ENCODE assay signal across 9 cellular contexts in the genomic region with DNA sequence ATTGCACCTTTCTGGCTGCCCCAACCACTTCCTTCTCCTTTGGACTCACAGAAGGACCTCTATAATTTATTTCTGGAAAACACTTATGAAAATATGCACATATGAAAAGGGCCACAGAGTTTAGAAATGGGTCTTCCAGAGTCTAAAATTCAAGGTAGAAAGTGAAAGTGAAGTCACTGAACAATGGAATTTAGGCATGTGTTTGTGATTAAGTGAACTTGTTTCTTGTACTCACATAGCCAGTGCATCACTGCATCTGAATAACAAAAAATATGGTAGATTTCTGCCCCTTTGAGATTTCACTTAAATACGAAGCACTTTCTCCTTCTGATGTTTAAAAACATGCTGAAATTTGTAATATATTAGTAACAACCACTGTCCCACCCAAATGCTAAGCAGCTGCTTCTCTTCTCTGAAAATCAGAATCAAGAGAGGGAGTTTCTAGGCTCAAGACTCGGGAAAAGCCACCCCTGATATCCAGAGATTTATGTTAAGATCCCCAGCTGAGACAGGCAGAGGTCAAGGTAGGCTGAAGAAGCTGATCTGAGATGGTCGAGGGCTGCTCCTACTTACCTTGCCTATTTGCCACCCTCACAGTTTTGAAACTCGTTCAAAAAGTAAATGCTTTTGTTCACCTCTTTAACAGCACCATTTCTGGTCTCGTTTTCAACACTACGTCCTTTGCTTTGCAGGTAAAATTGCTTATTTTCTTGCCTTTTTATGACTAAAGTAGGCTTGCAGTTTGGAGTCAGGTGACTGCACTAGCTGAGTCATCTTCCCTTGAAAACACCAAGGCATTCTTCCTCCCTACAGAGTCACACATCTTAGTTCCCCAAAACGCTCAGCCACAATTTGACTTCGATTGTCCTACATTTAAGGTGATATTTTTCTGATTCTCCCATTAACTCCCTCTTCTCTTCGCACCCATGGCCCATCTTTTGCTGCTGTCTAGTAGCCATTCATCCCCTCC. TPM values are rescaled to one million over a fixed set of nuclear protein-coding genes. Genes with fewer than 3 reads are reported as not detected.
DNase-seq lines count a peak whose midpoint lies in the region; ATAC-seq and TF ChIP-seq lines count a peak whose summit lies in the region.
"Had no signal": no experiment of that assay in that cellular context is flagged by ENCODE, and none has a peak within 500 bp of the region (broad histone marks: within the 10 kb centered on the region; RNA-seq: fewer than 3 reads in every experiment).

Gene XKR3, minus strand, starts transcription at position 694 of the 970 bp plus-strand sequence. CDS start 17,338 bp downstream, outside the sequence.

- no peaks in the 10 kb centered on the region for H3K27me3 Mint-ChIP-seq in nephron progenitor cell (ENCODE audit: low read depth, poor library complexity)

- no peak within 1 kb of the TSS for H3K4me3 Mint-ChIP-seq in nephron progenitor cell

- no peaks in the 10 kb centered on the region for H3K4me1 Mint-ChIP-seq in nephron progenitor cell

- ATAC-seq in GM21576 (IDR thresholded peaks at IDR 0.05; ENCODE audit: unreplicated experiment): peak; percentile 89
- no peak for ATAC-seq in GM18502 (IDR thresholded peaks at IDR 0.05; ENCODE audit: poor library complexity, unreplicated experiment)

- TF ChIP-seq CTCF in epithelial cell of proximal tubule (conservative IDR thresholded peaks at IDR 0.05; ENCODE audit: low read depth, low read length) (no peak), nephron progenitor cell (IDR thresholded peaks at IDR 0.05) (no peak)

- peak within 1 kb of the TSS; percentile 27 for H3K4me3 ChIP-seq in epithelial cell of proximal tubule (ENCODE audit: low read depth, low read length)

- DNase-seq in AML-193 (lab: John Stamatoyannopoulos, UW) (peak; percentile 81 to 87), NOMO-1 treated with dmso at 0.1 percent for 144 hours (lab: John Stamatoyannopoulos, UW; ENCODE audit: unreplicated experiment) (peak; percentile 45), epithelial cell of proximal tubule (ENCODE audit: low read depth) (peak; percentile 23), DMS79 treated with DMSO at 0.1 percent for 48 hours (lab: John Stamatoyannopoulos, UW) (no peak), nephron progenitor cell (no peak), kidney glomerular epithelial cell (lab: John Stamatoyannopoulos, UW) (no peak)

- H3K9me3 Mint-ChIP-seq in nephron progenitor cell: peaks cover 59% of the 10 kb centered on the region

- H3K36me3 Mint-ChIP-seq in nephron progenitor cell (ENCODE audit: low read depth): no peaks in the 10 kb centered on the region

- H3K27ac Mint-ChIP-seq in nephron progenitor cell: no peak within 1 kb of the TSS

RNA-seq across cellular contexts. Expression of gene XKR3, which starts in this region (rescaled TPM):
- total RNA-seq in epithelial cell of proximal tubule: not detected in 2 replicates
- total RNA-seq: glomerular endothelial cell had no signal

Comparison
In these comparisons a context has a peak if more than half of its experiments do, and no peak if none do; other contexts are left out.
1. Peak in DNase-seq and H3K4me3 ChIP-seq in epithelial cell of proximal tubule; RNA of the gene not detected or under 1 TPM.
2. DNase-seq: peak in AML-193 (2 of 2) and NOMO-1 treated with dmso at 0.1 percent for 144 hours (single experiment); none in DMS79 treated with DMSO at 0.1 percent for 48 hours (single experiment), nephron progenitor cell (single experiment) and kidney glomerular epithelial cell (single experiment).